Comparison of ENCODE assay signal across 13 cellular contexts in the genomic region with DNA sequence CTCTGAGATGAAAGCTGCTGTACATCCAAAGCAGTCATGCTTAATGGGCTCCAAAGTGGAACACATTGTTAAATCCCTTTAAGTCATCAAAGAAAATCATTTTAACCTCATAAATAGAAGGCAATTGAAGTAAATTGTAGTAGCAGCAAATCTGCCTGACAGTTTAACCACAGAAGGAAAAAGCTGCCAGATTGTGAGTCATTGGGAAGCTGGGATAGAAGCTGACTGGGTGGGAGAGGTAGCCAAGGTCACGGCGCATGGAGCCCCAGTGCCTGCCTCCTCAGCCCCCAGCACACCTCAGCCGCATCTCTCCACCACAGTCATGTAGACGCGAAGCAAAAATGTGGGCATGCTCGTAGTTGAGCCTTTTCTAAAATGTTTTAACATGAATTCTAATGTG. TPM values are rescaled to one million over a fixed set of nuclear protein-coding genes. Genes with fewer than 3 reads are reported as not detected.
A peak's percentile ranks its signal among the peaks of the same experiment; 100 is the strongest.
DNase-seq lines count a peak whose midpoint lies in the region; ATAC-seq and TF ChIP-seq lines count a peak whose summit lies in the region.
"Had no signal": no experiment of that assay in that cellular context is flagged by ENCODE, and none has a peak within 500 bp of the region (broad histone marks: within the 10 kb centered on the region; RNA-seq: fewer than 3 reads in every experiment).

No MANE protein-coding gene starts in this region.

- H3K27ac Mint-ChIP-seq in nephron progenitor cell = peak overlapping the region; percentile 90
- H3K27ac Mint-ChIP-seq: activated naive CD4-positive, alpha-beta T cell treated with anti-CD3 and anti-CD28 coated beads, Interleukin-2, amount 50 U/mL, for 72 hours; dendritic cell treated with granulocyte-macrophage colony-stimulating factor and Interleukin-4, amounts not matched to agents 40 ng/mL and 50 ng/mL, for 4 days had no signal

- H3K27me3 Mint-ChIP-seq in nephron progenitor cell (ENCODE audit: low read depth, poor library complexity) = no peaks in the 10 kb centered on the region
- H3K27me3 Mint-ChIP-seq: dendritic cell treated with granulocyte-macrophage colony-stimulating factor and Interleukin-4, amounts not matched to agents 40 ng/mL and 50 ng/mL, for 4 days had no signal

- H3K27ac ChIP-seq in brain microvascular endothelial cell = no peak overlapping the region

- DNase-seq in Daoy (ENCODE audit: low read depth) (peak; percentile 83), LHCN-M2 (ENCODE audit: low read depth) (peak; percentile 55), brain microvascular endothelial cell (peak; percentile 46), nephron progenitor cell (no peak), GDM1 (lab: John Stamatoyannopoulos, UW) (no peak), HuH-7 (ENCODE audit: low spot score) (no peak)
- DNase-seq: NCI-H1048 had no signal

- no peaks in the 10 kb centered on the region for H3K27me3 ChIP-seq in brain microvascular endothelial cell (replicated peaks)

- peaks cover 71% of the 10 kb centered on the region for H3K36me3 Mint-ChIP-seq in nephron progenitor cell (ENCODE audit: low read depth)

- in situ Hi-C loops in brain microvascular endothelial cell (cut with HindIII; ENCODE audit: low pct_ligation_motif_present, low sequenced_read_pairs) = no loop called here

- no peaks in the 10 kb centered on the region for H3K9me3 Mint-ChIP-seq in nephron progenitor cell
- H3K9me3 Mint-ChIP-seq: activated naive CD4-positive, alpha-beta T cell treated with anti-CD3 and anti-CD28 coated beads, Interleukin-2, amount 50 U/mL, for 72 hours; dendritic cell treated with granulocyte-macrophage colony-stimulating factor and Interleukin-4, amounts not matched to agents 40 ng/mL and 50 ng/mL, for 4 days; nephron had no signal

- TF ChIP-seq CTCF in brain microvascular endothelial cell (IDR thresholded peaks at IDR 0.05; ENCODE audit: low read depth, low read length, missing control alignments) (no peak), nephron progenitor cell (IDR thresholded peaks at IDR 0.05) (no peak)

- ATAC-seq in GM21529 (IDR thresholded peaks at IDR 0.05; ENCODE audit: unreplicated experiment) (no peak), GM18907 (IDR thresholded peaks at IDR 0.05; ENCODE audit: unreplicated experiment) (no peak)
- ATAC-seq: activated naive CD4-positive, alpha-beta T cell treated with anti-CD3 and anti-CD28 coated beads, Interleukin-2, amount 50 U/mL, for 72 hours; Panc1 had no signal

- H3K4me3 ChIP-seq in brain microvascular endothelial cell (ENCODE audit: low read depth, low read length) = no peak overlapping the region

- peaks cover 39% of the 10 kb centered on the region for H3K4me1 Mint-ChIP-seq in nephron progenitor cell
- H3K4me1 Mint-ChIP-seq: nephron had no signal

- H3K4me3 Mint-ChIP-seq in nephron progenitor cell = no peak overlapping the region
- H3K4me3 Mint-ChIP-seq: dendritic cell treated with granulocyte-macrophage colony-stimulating factor and Interleukin-4, amounts not matched to agents 40 ng/mL and 50 ng/mL, for 4 days; nephron had no signal

- peaks cover 19% of the 10 kb centered on the region for H3K36me3 ChIP-seq in brain microvascular endothelial cell (replicated peaks)

RNA-seq across cellular contexts. Expression of a gene that starts 51.3 kb away (rescaled TPM):
- 146 and 165 TPM in 2 replicates for total RNA-seq in Daoy (2014; rRNA removed; shearing (Covaris generic))
- 114 and 127 TPM in 2 replicates for total RNA-seq in LHCN-M2 (2014; rRNA removed)
- 54.1 TPM for polyA plus RNA-seq in LHCN-M2 (2012)

Comparison
In these comparisons a context has a peak if more than half of its experiments do, and no peak if none do; other contexts are left out.
1. DNase-seq: peak in Daoy (single experiment), LHCN-M2 (single experiment) and brain microvascular endothelial cell (single experiment); none in nephron progenitor cell (single experiment), GDM1 (single experiment) and HuH-7 (single experiment).